In genomic region chr6:8274240-8274639, GRCh38 we compare ENCODE assay signal across 32 cellular contexts.
"Had no signal": no experiment of that assay in that cellular context is flagged by ENCODE, and none has a peak within 500 bp of the region (broad histone marks: within the 10 kb centered on the region; RNA-seq: fewer than 3 reads in every experiment).

No MANE protein-coding gene starts in this region.

- H3K9me3 Mint-ChIP-seq: activated B cell treated with CpG ODN at 0.5 μM for 24 hours; activated CD4-positive, alpha-beta memory T cell treated with anti-CD3 and anti-CD28 coated beads for 36 hours; activated naive CD4-positive, alpha-beta T cell treated with anti-CD3 and anti-CD28 coated beads, Interleukin-2, amount 10 ng/mL, durations not matched to agents 7 days and 5 days; activated naive CD4-positive, alpha-beta T cell treated with anti-CD3 and anti-CD28 coated beads, Interleukin-2, amount 50 U/mL, for 24 hours; activated naive CD8-positive, alpha-beta T cell treated with anti-CD3 and anti-CD28 coated beads, Interleukin-2, amount 10 ng/mL, durations not matched to agents 7 days and 5 days; activated T-helper 2 cell treated with anti-CD3 and anti-CD28 coated beads, Interferon-gamma antibody, Interleukin-2, Interleukin-4, amounts not matched to agents 10 μg/mL and 5 μg/mL and 100 μg/mL, durations not matched to agents 14 hours and 24 hours and 36 hours; brain; T-helper 1 cell treated with Interleukin-12 subunit alpha and Interleukin-12 subunit beta and Interleukin-4 antibody, amounts not matched to agents 30 μg/mL and 1 μg/mL, for 36 hours; T-helper 2 cell treated with Interferon-gamma antibody and Interleukin-4, amounts not matched to agents 5 μg/mL and 100 μg/mL, for 36 hours had no signal

- H3K27me3 ChIP-seq: ascending aorta, cardiac muscle cell had no signal

- H3K4me1 ChIP-seq: ascending aorta had no signal

- H3K4me1 Mint-ChIP-seq: activated B cell treated with CpG ODN at 0.5 μM for 24 hours; central memory CD8-positive, alpha-beta T cell had no signal

- H3K27me3 Mint-ChIP-seq: activated CD8-positive, alpha-beta T cell treated with anti-CD3 and anti-CD28 coated beads for 36 hours; activated naive CD4-positive, alpha-beta T cell treated with anti-CD3 and anti-CD28 coated beads, Interleukin-2, amount 10 ng/mL, durations not matched to agents 7 days and 5 days; activated naive CD8-positive, alpha-beta T cell; activated naive CD8-positive, alpha-beta T cell treated with anti-CD3 and anti-CD28 coated beads, Interleukin-2, amount 10 ng/mL, durations not matched to agents 7 days and 5 days; activated naive CD8-positive, alpha-beta T cell treated with anti-CD3 and anti-CD28 coated beads, Interleukin-2, amount 50 U/mL, for 24 hours; brain had no signal

- H3K27ac ChIP-seq: ascending aorta, cardiac muscle cell, VCaP had no signal

- H3K4me3 Mint-ChIP-seq: activated B cell treated with CpG ODN at 0.5 μM for 24 hours; activated CD4-positive, alpha-beta memory T cell treated with anti-CD3 and anti-CD28 coated beads for 36 hours; activated CD8-positive, alpha-beta T cell treated with anti-CD3 and anti-CD28 coated beads for 36 hours; activated naive CD4-positive, alpha-beta T cell treated with anti-CD3 and anti-CD28 coated beads, Interleukin-2, amount 10 ng/mL, durations not matched to agents 7 days and 5 days; activated naive CD4-positive, alpha-beta T cell treated with anti-CD3 and anti-CD28 coated beads, Interleukin-2, amount 50 U/mL, for 24 hours; activated naive CD8-positive, alpha-beta T cell; activated naive CD8-positive, alpha-beta T cell treated with anti-CD3 and anti-CD28 coated beads, Interleukin-2, amount 10 ng/mL, durations not matched to agents 7 days and 5 days; activated naive CD8-positive, alpha-beta T cell treated with anti-CD3 and anti-CD28 coated beads, Interleukin-2, amount 50 U/mL, for 24 hours; activated T-cell treated with anti-CD3 and anti-CD28 coated beads, Interleukin-2, amount 50 U/mL, for 24 hours; brain; central memory CD8-positive, alpha-beta T cell; T-helper 1 cell treated with Interleukin-12 subunit alpha and Interleukin-12 subunit beta and Interleukin-4 antibody, amounts not matched to agents 30 μg/mL and 1 μg/mL, for 36 hours; T-helper 2 cell treated with Interferon-gamma antibody and Interleukin-4, amounts not matched to agents 5 μg/mL and 100 μg/mL, for 36 hours had no signal

- DNase-seq: activated B cell treated with CpG ODN at 0.5 μM for 24 hours; activated CD4-positive, alpha-beta memory T cell treated with anti-CD3 and anti-CD28 coated beads for 36 hours; activated CD4-positive, alpha-beta T cell treated with anti-CD3 and anti-CD28 coated beads for 4 hours; activated CD4-positive, alpha-beta T cell treated with anti-CD3 and anti-CD28 coated beads, Interleukin-2, amount 50 U/mL, for 1 hour; activated CD4-positive, alpha-beta T cell treated with anti-CD3 and anti-CD28 coated beads, Interleukin-2, amount 50 U/mL, for 4 hours; activated CD4-positive, CD25-positive, alpha-beta regulatory T cell treated with anti-CD3 and anti-CD28 coated beads, Interleukin-2, amount 50 U/mL, for 72 hours; activated CD8-positive, alpha-beta memory T cell treated with anti-CD3 and anti-CD28 coated beads, Interleukin-2, amount 50 U/mL, for 4 hours; activated CD8-positive, alpha-beta T cell treated with anti-CD3 and anti-CD28 coated beads for 36 hours; activated effector memory CD4-positive, alpha-beta T cell treated with Interleukin-2 at 50 U/mL for 16 hours; activated gamma-delta T cell; activated naive CD4-positive, alpha-beta T cell treated with anti-CD3 and anti-CD28 coated beads, Interleukin-2, amount 10 ng/mL, durations not matched to agents 7 days and 5 days; activated naive CD4-positive, alpha-beta T cell treated with Interleukin-2 at 50 U/mL for 16 hours; activated naive CD8-positive, alpha-beta T cell treated with anti-CD3 and anti-CD28 coated beads, Interleukin-2, amount 10 ng/mL, durations not matched to agents 7 days and 5 days; activated naive CD8-positive, alpha-beta T cell treated with anti-CD3 and anti-CD28 coated beads, Interleukin-2, amount 50 U/mL, for 24 hours; activated T-cell treated with anti-CD3 and anti-CD28 coated beads, Interleukin-2, amount 50 U/mL, for 24 hours; activated T-cell treated with anti-CD3 and anti-CD28 coated beads, Interleukin-2, amount 50 U/mL, for 48 hours; amygdala; anterior cingulate cortex; caudate nucleus; cerebellar nuclear complex; T-helper 2 cell; T-helper 9 cell had no signal

- H3K27ac Mint-ChIP-seq: activated B cell treated with CpG ODN at 0.5 μM for 24 hours; activated CD4-positive, alpha-beta memory T cell treated with anti-CD3 and anti-CD28 coated beads for 36 hours; activated CD8-positive, alpha-beta T cell treated with anti-CD3 and anti-CD28 coated beads for 36 hours; activated naive CD4-positive, alpha-beta T cell treated with anti-CD3 and anti-CD28 coated beads, Interleukin-2, amount 10 ng/mL, durations not matched to agents 7 days and 5 days; activated naive CD4-positive, alpha-beta T cell treated with anti-CD3 and anti-CD28 coated beads, Interleukin-2, amount 50 U/mL, for 24 hours; activated naive CD8-positive, alpha-beta T cell; activated naive CD8-positive, alpha-beta T cell treated with anti-CD3 and anti-CD28 coated beads, Interleukin-2, amount 10 ng/mL, durations not matched to agents 7 days and 5 days; activated naive CD8-positive, alpha-beta T cell treated with anti-CD3 and anti-CD28 coated beads, Interleukin-2, amount 50 U/mL, for 24 hours; activated T-cell treated with anti-CD3 and anti-CD28 coated beads, Interleukin-2, amount 50 U/mL, for 24 hours; activated T-helper 2 cell treated with anti-CD3 and anti-CD28 coated beads, Interferon-gamma antibody, Interleukin-2, Interleukin-4, amounts not matched to agents 10 μg/mL and 5 μg/mL and 100 μg/mL, durations not matched to agents 14 hours and 24 hours and 36 hours; brain; T-helper 1 cell treated with Interleukin-12 subunit alpha and Interleukin-12 subunit beta and Interleukin-4 antibody, amounts not matched to agents 30 μg/mL and 1 μg/mL, for 36 hours; T-helper 2 cell treated with Interferon-gamma antibody and Interleukin-4, amounts not matched to agents 5 μg/mL and 100 μg/mL, for 36 hours had no signal

- H3K4me3 ChIP-seq: ascending aorta, cardiac muscle cell had no signal

- H3K36me3 ChIP-seq: ascending aorta, cardiac muscle cell had no signal

- H3K9me3 ChIP-seq: ascending aorta had no signal

- H3K36me3 Mint-ChIP-seq: activated CD4-positive, alpha-beta memory T cell treated with anti-CD3 and anti-CD28 coated beads for 36 hours; activated naive CD4-positive, alpha-beta T cell treated with anti-CD3 and anti-CD28 coated beads, Interleukin-2, amount 10 ng/mL, durations not matched to agents 7 days and 5 days; activated naive CD4-positive, alpha-beta T cell treated with anti-CD3 and anti-CD28 coated beads, Interleukin-2, amount 50 U/mL, for 24 hours; activated naive CD8-positive, alpha-beta T cell treated with anti-CD3 and anti-CD28 coated beads, Interleukin-2, amount 10 ng/mL, durations not matched to agents 7 days and 5 days; brain had no signal
